ENCODE assay signal across 19 cellular contexts in the genomic region with DNA sequence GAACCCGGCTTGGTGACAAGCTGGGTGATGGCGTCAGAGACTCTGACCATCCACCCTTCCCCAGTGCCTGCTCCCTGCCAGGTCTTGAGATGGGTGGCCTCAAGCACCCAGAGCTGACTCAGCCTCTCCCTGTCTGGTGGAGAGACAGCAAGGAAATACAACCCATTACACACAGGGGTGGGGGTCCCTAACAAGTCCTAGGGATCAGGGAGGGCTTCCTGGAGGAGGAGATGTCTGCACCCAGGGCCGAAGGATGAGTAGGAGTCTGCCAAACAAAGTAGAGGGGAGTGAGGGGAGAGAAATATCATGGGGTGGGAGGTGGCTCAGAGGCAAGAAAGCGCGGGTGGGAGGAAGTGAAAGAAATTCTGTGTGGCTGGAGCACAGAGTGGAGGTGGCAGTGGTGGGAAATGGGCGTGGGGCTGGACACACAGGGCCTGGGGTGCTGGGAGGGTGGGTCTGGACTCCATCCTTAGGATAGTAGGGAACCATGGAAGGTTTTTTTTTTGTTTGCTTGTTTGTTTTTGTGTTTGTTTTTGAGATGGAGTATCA.
"Had no signal": no experiment of that assay in that cellular context is flagged by ENCODE, and none has a peak within 500 bp of the region (broad histone marks: within the 10 kb centered on the region; RNA-seq: fewer than 3 reads in every experiment).

No MANE protein-coding gene starts in this region.

- H3K27ac ChIP-seq: dorsolateral prefrontal cortex, psoas muscle, sigmoid colon, WERI-Rb-1 had no signal

- H3K9me3 Mint-ChIP-seq: activated naive CD8-positive, alpha-beta T cell treated with anti-CD3 and anti-CD28 coated beads for 36 hours; naive B cell had no signal

- H3K9me3 ChIP-seq: breast epithelium, psoas muscle, sigmoid colon, upper lobe of left lung had no signal

- H3K4me3 Mint-ChIP-seq: activated CD4-positive, alpha-beta T cell treated with anti-CD3 and anti-CD28 coated beads for 36 hours; activated CD8-positive, alpha-beta T cell treated with anti-CD3 and anti-CD28 coated beads, Interleukin-2, amount 10 ng/mL, durations not matched to agents 7 days and 5 days; activated naive CD8-positive, alpha-beta T cell treated with anti-CD3 and anti-CD28 coated beads for 36 hours had no signal

- DNase-seq: activated CD4-positive, alpha-beta T cell treated with anti-CD3 and anti-CD28 coated beads for 36 hours; activated CD8-positive, alpha-beta memory T cell treated with anti-CD3 and anti-CD28 coated beads, Interleukin-2, amount 50 U/mL, for 48 hours; activated CD8-positive, alpha-beta T cell treated with anti-CD3 and anti-CD28 coated beads, Interleukin-2, amount 10 ng/mL, durations not matched to agents 7 days and 5 days; activated naive CD8-positive, alpha-beta T cell treated with anti-CD3 and anti-CD28 coated beads for 36 hours; anterior cingulate cortex; glutamatergic neuron; left colon; naive B cell; occipital lobe; sigmoid colon; stimulated activated CD4-positive, alpha-beta T cell treated with anti-CD3 and anti-CD28 coated beads, Interleukin-2, amount 100 ng/mL, for 24 hours; stimulated activated naive CD4-positive, alpha-beta T cell treated with Interleukin-2 at 50 U/mL for 16 hours; T1000; upper lobe of left lung; WERI-Rb-1 had no signal

- ATAC-seq: activated CD4-positive, alpha-beta T cell treated with anti-CD3 and anti-CD28 coated beads for 36 hours; activated CD8-positive, alpha-beta T cell treated with anti-CD3 and anti-CD28 coated beads, Interleukin-2, amount 10 ng/mL, durations not matched to agents 7 days and 5 days; left colon; psoas muscle had no signal

- H3K27me3 ChIP-seq: breast epithelium, dorsolateral prefrontal cortex, sigmoid colon, upper lobe of left lung had no signal

- H3K27ac Mint-ChIP-seq: activated CD4-positive, alpha-beta T cell treated with anti-CD3 and anti-CD28 coated beads for 36 hours; activated CD8-positive, alpha-beta T cell treated with anti-CD3 and anti-CD28 coated beads, Interleukin-2, amount 10 ng/mL, durations not matched to agents 7 days and 5 days; activated naive CD8-positive, alpha-beta T cell treated with anti-CD3 and anti-CD28 coated beads for 36 hours had no signal

- H3K36me3 ChIP-seq: breast epithelium, sigmoid colon, WERI-Rb-1 had no signal

- H3K27me3 Mint-ChIP-seq: activated CD4-positive, alpha-beta T cell treated with anti-CD3 and anti-CD28 coated beads for 36 hours; activated naive CD8-positive, alpha-beta T cell treated with anti-CD3 and anti-CD28 coated beads for 36 hours had no signal

- H3K4me3 ChIP-seq: breast epithelium, dorsolateral prefrontal cortex, lung, psoas muscle, sigmoid colon, upper lobe of left lung had no signal

- H3K36me3 Mint-ChIP-seq: naive B cell had no signal
